ENCODE assay signal across 27 cellular contexts in the genomic region with DNA sequence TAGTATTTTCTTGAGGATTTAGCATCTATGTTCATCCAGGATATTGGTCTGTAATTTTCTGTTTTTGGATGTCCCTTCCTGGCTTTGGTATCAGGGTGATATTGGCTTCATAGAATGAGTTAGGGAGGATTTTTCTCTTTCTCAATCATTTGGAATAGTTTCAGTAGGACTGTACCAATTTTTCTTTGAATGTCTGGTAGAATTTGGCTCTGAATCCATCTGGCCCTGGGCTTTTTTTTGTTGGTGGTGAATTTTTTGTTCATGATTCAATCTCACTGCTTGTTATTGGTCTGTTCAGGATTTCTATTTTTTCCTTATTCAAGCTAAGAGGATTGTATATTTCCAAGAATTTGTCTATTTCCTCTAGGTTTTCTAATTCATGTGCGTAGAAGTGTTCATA.
"Had no signal": no experiment of that assay in that cellular context is flagged by ENCODE, and none has a peak within 500 bp of the region (broad histone marks: within the 10 kb centered on the region; RNA-seq: fewer than 3 reads in every experiment).

No MANE protein-coding gene starts in this region.

- H3K9me3 ChIP-seq: breast epithelium, colonic mucosa, esophagus squamous epithelium, gastroesophageal sphincter had no signal

- H3K4me1 ChIP-seq: ascending aorta, breast epithelium, colonic mucosa, esophagus squamous epithelium, gastroesophageal sphincter had no signal

- H3K36me3 ChIP-seq: ascending aorta, breast epithelium, cardiac muscle cell, colonic mucosa, esophagus squamous epithelium, gastroesophageal sphincter had no signal

- ATAC-seq: activated CD4-positive, alpha-beta T cell treated with anti-CD3 and anti-CD28 coated beads for 36 hours; activated CD8-positive, alpha-beta memory T cell treated with anti-CD3 and anti-CD28 coated beads, Interleukin-2, amount 10 ng/mL, durations not matched to agents 7 days and 5 days; activated CD8-positive, alpha-beta T cell treated with anti-CD3 and anti-CD28 coated beads, Interleukin-2, amount 10 ng/mL, durations not matched to agents 7 days and 5 days; activated naive CD8-positive, alpha-beta T cell treated with anti-CD3 and anti-CD28 coated beads, Interleukin-2, amount 50 U/mL, for 24 hours; gastroesophageal sphincter had no signal

- H3K27ac ChIP-seq: ascending aorta, breast epithelium, cardiac muscle cell, colonic mucosa, epithelial cell of prostate, esophagus squamous epithelium, gastroesophageal sphincter had no signal

- H3K27me3 ChIP-seq: ascending aorta, breast epithelium, cardiac muscle cell, colonic mucosa, gastroesophageal sphincter had no signal

- H3K4me3 ChIP-seq: ascending aorta, breast epithelium, cardiac muscle cell, colonic mucosa, esophagus squamous epithelium, gastroesophageal sphincter had no signal

- DNase-seq: activated CD4-positive, alpha-beta memory T cell treated with anti-CD3 and anti-CD28 coated beads for 36 hours; activated CD4-positive, alpha-beta T cell treated with anti-CD3 and anti-CD28 coated beads for 36 hours; activated CD4-positive, alpha-beta T cell treated with anti-CD3 and anti-CD28 coated beads, Interleukin-2, amount 10 ng/mL, durations not matched to agents 24 days and 14 days; activated CD4-positive, CD25-positive, alpha-beta regulatory T cell; activated CD4-positive, CD25-positive, alpha-beta regulatory T cell treated with anti-CD3 and anti-CD28 coated beads, Interleukin-2, amount 50 U/mL, for 72 hours; activated CD8-positive, alpha-beta memory T cell treated with anti-CD3 and anti-CD28 coated beads, Interleukin-2, amount 10 ng/mL, durations not matched to agents 7 days and 5 days; activated CD8-positive, alpha-beta memory T cell treated with anti-CD3 and anti-CD28 coated beads, Interleukin-2, amount 50 U/mL, for 4 hours; activated CD8-positive, alpha-beta T cell treated with anti-CD3 and anti-CD28 coated beads, Interleukin-2, amount 10 ng/mL, durations not matched to agents 7 days and 5 days; activated effector memory CD4-positive, alpha-beta T cell treated with anti-CD3 and anti-CD28 coated beads, Interleukin-2, amount 50 U/mL, for 16 hours; activated naive CD4-positive, alpha-beta T cell treated with anti-CD3 and anti-CD28 coated beads for 36 hours; activated naive CD8-positive, alpha-beta T cell treated with anti-CD3 and anti-CD28 coated beads for 36 hours; activated naive CD8-positive, alpha-beta T cell treated with anti-CD3 and anti-CD28 coated beads, Interleukin-2, amount 50 U/mL, for 24 hours; activated T-cell treated with anti-CD3 and anti-CD28 coated beads, Interleukin-2, amount 50 U/mL, for 1 hour; activated T-cell treated with anti-CD3 and anti-CD28 coated beads, Interleukin-2, amount 50 U/mL, for 48 hours; central memory CD4-positive, alpha-beta T cell; cerebellar nuclear complex; colonic mucosa; effector CD8-positive, alpha-beta T cell; esophagus squamous epithelium; foreskin melanocyte; hippocampal formation; T-helper 2 cell had no signal
